9 cellular contexts compared by ENCODE assay signal in the genomic region with DNA sequence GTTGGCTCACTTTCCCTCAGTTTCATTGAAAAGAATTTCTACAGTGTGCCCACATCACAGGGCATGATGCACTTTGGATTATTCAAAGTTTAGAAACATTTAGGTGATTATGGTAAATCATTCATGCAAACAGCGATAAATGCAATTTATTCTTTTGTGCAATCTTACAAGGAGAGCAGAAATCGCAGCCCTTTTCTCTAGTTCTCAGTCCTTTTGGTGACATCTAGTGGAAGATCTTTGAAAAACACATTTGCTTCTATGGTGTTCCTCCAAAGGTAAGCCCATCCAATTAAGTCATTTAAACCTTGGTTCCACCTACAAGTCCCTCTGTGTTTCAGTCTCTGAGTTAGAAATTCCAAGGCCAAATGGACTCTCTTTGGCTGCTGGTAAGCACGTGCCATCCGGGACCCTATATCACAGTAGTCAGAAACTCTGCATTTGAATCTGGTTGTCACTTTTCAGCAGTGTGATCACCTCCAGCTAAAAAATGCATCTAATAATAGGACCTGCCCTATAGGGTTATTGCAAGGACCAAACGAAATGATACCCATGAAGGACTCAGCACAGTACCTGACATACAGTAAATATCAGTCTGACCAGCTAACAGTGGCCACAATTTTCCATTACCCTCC.
DNase-seq lines count a peak whose midpoint lies in the region; ATAC-seq and TF ChIP-seq lines count a peak whose summit lies in the region.
"Had no signal": no experiment of that assay in that cellular context is flagged by ENCODE, and none has a peak within 500 bp of the region (broad histone marks: within the 10 kb centered on the region; RNA-seq: fewer than 3 reads in every experiment).

No MANE protein-coding gene starts in this region.

- H4K8ac ChIP-seq in IMR-90 (ENCODE audit: low read depth in 2 of 2, low read length in 2 of 2) = peak overlapping the region in 1 of 2 experiments; percentile 79; a peak in 1 of 4 replicates

- POLR2A ChIA-PET in IMR-90 (lab: Charles Lee; ENCODE audit: unreplicated experiment) = no interaction called here

- DNase-seq in NCI-H1436 (lab: John Stamatoyannopoulos, UW) = peak; percentile 24
- DNase-seq in NCI-H1436 treated with DMSO at 0.1 percent for 48 hours (lab: John Stamatoyannopoulos, UW) = no peak
- peak; percentile 77 for DNase-seq in IMR-90
- peak; percentile 68 for DNase-seq in SK-MEL-5 (ENCODE audit: low read depth, low spot score)
- peak; percentile 86 for DNase-seq in fibroblast of peridontal ligament (ENCODE audit: extremely low read depth)
- no peak for DNase-seq in psoas muscle
- DNase-seq in stimulated activated CD4-positive, alpha-beta T cell treated with anti-CD3 and anti-CD28 coated beads, Interleukin-12 subunit alpha, Interleukin-12 subunit beta, amount 100 ng/mL, for 4 hours = no peak

- H2BK20ac ChIP-seq in IMR-90 (ENCODE audit: low read depth, low read length) = peak overlapping the region; percentile 73; the same call in 1 of the 2 replicates

- in situ Hi-C loops in IMR-90 (cut with MboI; ENCODE audit: low sequenced_read_pairs) = loop anchor here (5.0 to 10.0 kb wide), 2 partner anchors 135 to 318 kb away; no protein-coding TSS in a partner anchor
- in situ Hi-C loops in SK-MEL-5 (cut with HindIII; ENCODE audit: low pct_unique_long_range_greater_than_20kb, low sequenced_read_pairs) = no loop called here

- peak overlapping the region; percentile 62; the same call in 1 of the 2 replicates for H3K4ac ChIP-seq in IMR-90 (ENCODE audit: low read depth, low read length)

- H3K23ac ChIP-seq in IMR-90 (ENCODE audit: low read depth, low read length) = no peak overlapping the region

- no peak overlapping the region for H3K27ac ChIP-seq in IMR-90 (ENCODE audit: insufficient read depth, low read length)
- no peak overlapping the region for H3K27ac ChIP-seq in psoas muscle
- H3K27ac ChIP-seq: BLaER1 treated with 17β-estradiol and CSF1 and Interleukin-3, amounts not matched to agents 10 nM and 100 nM had no signal

- no peaks in the 10 kb centered on the region for H4K20me1 ChIP-seq in IMR-90 (ENCODE audit: insufficient read depth, low read length)

- H3K56ac ChIP-seq in IMR-90 (ENCODE audit: extremely low read depth, insufficient read depth, low read length) = no peak overlapping the region; the same call in 1 of the 2 replicates

- no peak overlapping the region for H2AK9ac ChIP-seq in IMR-90 (replicated peaks; ENCODE audit: low read depth, low read length, poor library complexity)

- 0 out of 2 replicates have a peak overlapping the region, but pooled peaks have one; percentile 31 for H3K18ac ChIP-seq in IMR-90 (ENCODE audit: low read depth, low read length)

- no peaks in the 10 kb centered on the region for H3K9me3 ChIP-seq in IMR-90 (ENCODE audit: control insufficient read depth, insufficient read depth, low read length)
- H3K9me3 ChIP-seq in psoas muscle = no peaks in the 10 kb centered on the region
- H3K9me3 ChIP-seq: BLaER1 treated with 17β-estradiol and CSF1 and Interleukin-3, amounts not matched to agents 10 nM and 100 nM had no signal

- H4K91ac ChIP-seq in IMR-90 (ENCODE audit: insufficient read depth, low read depth, low read length) = no peak overlapping the region

- peak; percentile 92 for TF ChIP-seq RAD21 in IMR-90 (IDR thresholded peaks at IDR 0.05; ENCODE audit: low read length)

- TF ChIP-seq POLR2A in IMR-90 (IDR thresholded peaks at IDR 0.05; ENCODE audit: low read depth, low read length) = no peak

- peak overlapping the region; percentile 49; the same call in 1 of the 2 replicates for H3K14ac ChIP-seq in IMR-90 (replicated peaks; ENCODE audit: low read depth, low read length)

- H3K27me3 ChIP-seq in IMR-90 (ENCODE audit: control insufficient read depth, insufficient read depth, low read length) (no peaks in the 10 kb centered on the region), psoas muscle (ENCODE audit: insufficient read depth in 3 of 3, low read length in 2 of 3) (no peaks in the 10 kb centered on the region)
- H3K27me3 ChIP-seq: BLaER1 treated with 17β-estradiol and CSF1 and Interleukin-3, amounts not matched to agents 10 nM and 100 nM had no signal

- no peak overlapping the region for H2AFZ ChIP-seq in IMR-90 (replicated peaks; ENCODE audit: low read length, poor library complexity)

- CTCF ChIA-PET in IMR-90 (lab: Yijun Ruan, JAX) = interaction anchor here (1.0 to 1.8 kb wide), 2 partner anchors 67 to 124 kb away, joined by 3 read pairs; no protein-coding TSS in a partner anchor

- intact Hi-C loops in IMR-90 (cut with micrococcal nuclease) = loop anchor here (1.0 to 5.0 kb wide), 4 partner anchors 124 to 428 kb away; partner anchors contain the start of genes PCBD2 and PITX1
- intact Hi-C loops in psoas muscle (cut with DNase I) = loop anchor here (5.0 to 10.0 kb wide), 7 partner anchors 60 to 418 kb away; partner anchors contain the start of gene PITX1 (in 1 of the 2)

- peak overlapping the region; percentile 63 for H2BK120ac ChIP-seq in IMR-90 (ENCODE audit: low read depth, low read length)

- dilution Hi-C loops in IMR-90 (cut with HindIII; ENCODE audit: low sequenced_read_pairs, unreplicated experiment) = no loop called here

- TF ChIP-seq CTCF in IMR-90 (conservative IDR thresholded peaks at IDR 0.05; ENCODE audit: low read depth, low read length) (peak; percentile 69), psoas muscle (IDR thresholded peaks at IDR 0.05) (peak; percentile 64)

- no peak overlapping the region; the same call in none of the 2 replicates for H2AK5ac ChIP-seq in IMR-90 (ENCODE audit: low read depth, low read length)

- H2BK15ac ChIP-seq in IMR-90 (ENCODE audit: low read depth, low read length) = no peak overlapping the region; the same call in 2 of the 3 replicates

- H3K4me2 ChIP-seq in IMR-90 (ENCODE audit: low read depth, low read length) = no peak overlapping the region
- H3K4me2 ChIP-seq: BLaER1 treated with 17β-estradiol and CSF1 and Interleukin-3, amounts not matched to agents 10 nM and 100 nM had no signal

- H3K36me3 ChIP-seq in IMR-90 (ENCODE audit: control insufficient read depth, insufficient read depth, low read length) (peaks cover 25% of the 10 kb centered on the region), psoas muscle (ENCODE audit: insufficient read depth in 1 of 2, low read depth in 1 of 2) (peaks cover 0 to 49% of the 10 kb centered on the region in 2 donors)

- H3K4me3 ChIP-seq in IMR-90 (ENCODE audit: insufficient read depth, low read depth, low read length) = no peak overlapping the region
- no peak overlapping the region for H3K4me3 ChIP-seq in psoas muscle
- H3K4me3 ChIP-seq: BLaER1 treated with 17β-estradiol and CSF1 and Interleukin-3, amounts not matched to agents 10 nM and 100 nM had no signal

- peak; percentile 42 for ATAC-seq in IMR-90 (ENCODE audit: low read depth)
- peak in 2 of 4 donors; percentile 52 to 67 for ATAC-seq in psoas muscle
- ATAC-seq in HG03097 (IDR thresholded peaks at IDR 0.05; ENCODE audit: low FRiP score, unreplicated experiment) = no peak

- H3K9ac ChIP-seq in IMR-90 (ENCODE audit: low read depth, low read length) = no peak overlapping the region
- H3K9ac ChIP-seq: BLaER1 treated with 17β-estradiol and CSF1 and Interleukin-3, amounts not matched to agents 10 nM and 100 nM had no signal

- H2BK5ac ChIP-seq in IMR-90 (ENCODE audit: low read depth, low read length, poor library complexity, severe bottlenecking) = no peak overlapping the region

- peaks cover 0 to 33% of the 10 kb centered on the region in 2 experiments; a peak in 3 of 4 replicates for H3K79me1 ChIP-seq in IMR-90 (ENCODE audit: low read depth in 1 of 2, low read length in 2 of 2)

- no peak overlapping the region for H4K5ac ChIP-seq in IMR-90 (ENCODE audit: low read depth, low read length)

- whole genome bisulfite sequencing in IMR-90 (ENCODE audit: extremely low coverage in 2 of 2, insufficient read length in 1 of 2), 2 experiments = 24% methylated on average over 2 of the region's 5 CpGs; no CpG with 5 or more reads in 1 of the 2 experiments
- 33 to 46% (median 40%) methylated on average over 5 of the region's 5 CpGs for WGBS in psoas muscle, 3 donors

- BruUV-seq in IMR-90 (replicated peaks; lab: Mats Ljungman, UMichigan) = no TSS peak

- peaks cover 13% of the 10 kb centered on the region for H3K9me1 ChIP-seq in IMR-90 (ENCODE audit: insufficient read depth, low read length)

- peaks cover 31% of the 10 kb centered on the region for H3K4me1 ChIP-seq in IMR-90 (ENCODE audit: control insufficient read depth, insufficient read depth, low read length)
- H3K4me1 ChIP-seq in psoas muscle = peaks cover 22% of the 10 kb centered on the region

TF ChIP-seq in IMR-90, 13 proteins besides CTCF, POLR2A, EP300 and RAD21:
- TF ChIP-seq, protein P1, sequence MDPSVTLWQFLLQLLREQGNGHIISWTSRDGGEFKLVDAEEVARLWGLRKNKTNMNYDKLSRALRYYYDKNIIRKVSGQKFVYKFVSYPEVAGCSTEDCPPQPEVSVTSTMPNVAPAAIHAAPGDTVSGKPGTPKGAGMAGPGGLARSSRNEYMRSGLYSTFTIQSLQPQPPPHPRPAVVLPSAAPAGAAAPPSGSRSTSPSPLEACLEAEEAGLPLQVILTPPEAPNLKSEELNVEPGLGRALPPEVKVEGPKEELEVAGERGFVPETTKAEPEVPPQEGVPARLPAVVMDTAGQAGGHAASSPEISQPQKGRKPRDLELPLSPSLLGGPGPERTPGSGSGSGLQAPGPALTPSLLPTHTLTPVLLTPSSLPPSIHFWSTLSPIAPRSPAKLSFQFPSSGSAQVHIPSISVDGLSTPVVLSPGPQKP (IDR thresholded peaks at IDR 0.05; ENCODE audit: borderline replicate concordance, low read depth, low read length) = no peak
- TF ChIP-seq NFE2L2 (IDR thresholded peaks at IDR 0.05; ENCODE audit: low read depth, low read length) (no peak), CEBPB (IDR thresholded peaks at IDR 0.05; ENCODE audit: low read depth, low read length) (peak; percentile 70), SMC3 (IDR thresholded peaks at IDR 0.05; ENCODE audit: low read depth, low read length) (peak; percentile 81)

Comparison
In these comparisons a context has a peak if more than half of its experiments do, and no peak if none do; other contexts are left out.
1. DNase-seq: peak in NCI-H1436 (single experiment), IMR-90 (single experiment), SK-MEL-5 (single experiment) and fibroblast of peridontal ligament (single experiment); none in NCI-H1436 treated with DMSO at 0.1 percent for 48 hours (single experiment), psoas muscle (0 of 2) and stimulated activated CD4-positive, alpha-beta T cell treated with anti-CD3 and anti-CD28 coated beads, Interleukin-12 subunit alpha, Interleukin-12 subunit beta, amount 100 ng/mL, for 4 hours (single experiment).